In genomic region chr17:75584358-75585175, GRCh38 we compare ENCODE assay signal across 27 cellular contexts. TPM values are rescaled to one million over a fixed set of nuclear protein-coding genes. Genes with fewer than 3 reads are reported as not detected.
A peak's percentile ranks its signal among the peaks of the same experiment; 100 is the strongest.
DNase-seq lines count a peak whose midpoint lies in the region; ATAC-seq, FAIRE-seq and TF ChIP-seq lines count a peak whose summit lies in the region.
"Had no signal": no experiment of that assay in that cellular context is flagged by ENCODE, and none has a peak within 500 bp of the region (broad histone marks: within the 10 kb centered on the region; RNA-seq: fewer than 3 reads in every experiment).

No MANE protein-coding gene starts in this region.

- H3K9me3 ChIP-seq in cardiac muscle cell (ENCODE audit: low read depth) (no peaks in the 10 kb centered on the region), K562 (replicated peaks; ENCODE audit: control insufficient read depth, insufficient read depth, low read depth, low read length) (no peaks in the 10 kb centered on the region), mesenchymal stem cell (ENCODE audit: control insufficient read depth, low read length) (peaks cover 4% of the 10 kb centered on the region)

- peaks cover 8% of the 10 kb centered on the region for H3K4me1 ChIP-seq in cardiac muscle cell (ENCODE audit: low read depth)
- H3K4me1 ChIP-seq in K562 (replicated peaks in 1 of 2; ENCODE audit: control insufficient read depth in 2 of 2, insufficient read depth in 2 of 2, low read length in 2 of 2) = peaks cover 3 to 24% of the 10 kb centered on the region in 2 experiments; a peak in 3 of 5 replicates
- peaks cover 8% of the 10 kb centered on the region for H3K4me1 ChIP-seq in mesenchymal stem cell (ENCODE audit: control insufficient read depth, insufficient read depth, low read depth, low read length)

- no peaks in the 10 kb centered on the region for H3K79me1 ChIP-seq in mesenchymal stem cell (replicated peaks; ENCODE audit: low read length, poor library complexity, severe bottlenecking)

- H3K23ac ChIP-seq in mesenchymal stem cell (ENCODE audit: low read length in 2 of 2) = no peak overlapping the region

- H3K27me3 ChIP-seq in cardiac muscle cell = no peaks in the 10 kb centered on the region
- H3K27me3 ChIP-seq in K562 (ENCODE audit: control insufficient read depth in 2 of 2, insufficient read depth in 2 of 2, low read length in 2 of 2) = no peaks in the 10 kb centered on the region; a peak in 1 of 5 replicates
- peaks cover 10 to 47% of the 10 kb centered on the region in 2 experiments for H3K27me3 ChIP-seq in mesenchymal stem cell (ENCODE audit: control insufficient read depth in 1 of 2, insufficient read depth in 1 of 2, low read length in 2 of 2)

- BruUV-seq in K562 (replicated peaks; lab: Mats Ljungman, UMichigan) = no TSS peak

- 35% methylated on average over 15 of the region's 15 CpGs for WGBS in K562 (ENCODE audit: insufficient coverage, low coverage, missing lambda C conversion rate)
- 86% methylated on average over 15 of the region's 15 CpGs for WGBS in mesenchymal stem cell

- FAIRE-seq in K562 (lab: Jason Lieb, UNC) = no peak
- FAIRE-seq in urothelium cell line (lab: Jason Lieb, UNC) = peak; percentile 53
- FAIRE-seq: H54 had no signal

- TF ChIP-seq EP300 in K562 (IDR thresholded peaks at IDR 0.05; ENCODE audit: low read length) = no peak

- no peak overlapping the region for H3K9ac ChIP-seq in K562 (ENCODE audit: insufficient read depth in 1 of 2, low read depth in 2 of 2, low read length in 2 of 2)
- H3K9ac ChIP-seq in mesenchymal stem cell (ENCODE audit: low read length) = no peak overlapping the region

- DNase-seq in cardiac muscle cell (ENCODE audit: low read depth in 1 of 2, low spot score in 1 of 2) (peak in 1 of 2 donors; percentile 28), left cardiac atrium (no peak), K562 (ENCODE audit: extremely low read depth in 1 of 4, low spot score in 3 of 4) (no peak), mesenchymal stem cell (no peak), urothelium cell line (ENCODE audit: low spot score) (no peak), GM10248 (ENCODE audit: extremely low spot score) (no peak), cortex of kidney (lab: John Stamatoyannopoulos, UW) (no peak)
- DNase-seq: ACHN, C1 segment of cervical spinal cord, Calu3, DMS53, EL, KG1, NCI-H1092, NCI-H1436, NCI-H1930, NCI-H2227 treated with DMSO at 0.1 percent for 48 hours, NCI-H510A treated with DMSO at 0.1 percent for 48 hours, NCI-H774, RPMI8226, SHP77, SW 1271 had no signal

- H3K4me2 ChIP-seq in K562 (ENCODE audit: insufficient read depth, low read length) = no peak overlapping the region
- no peak overlapping the region for H3K4me2 ChIP-seq in mesenchymal stem cell (ENCODE audit: low read length, poor library complexity, severe bottlenecking)

- H3K18ac ChIP-seq in mesenchymal stem cell (ENCODE audit: low read depth in 1 of 2, low read length in 2 of 2) = no peak overlapping the region

- no peaks in the 10 kb centered on the region for H3K79me2 ChIP-seq in K562 (ENCODE audit: control insufficient read depth, insufficient read depth, low read length)

- TF ChIP-seq POLR2A in K562 (conservative IDR thresholded peaks at IDR 0.05) = no peak

- CTCF ChIA-PET in K562 (lab: Yijun Ruan, JAX; ENCODE audit: low intra/inter-chr PET ratio) = no interaction called here
- CTCF ChIA-PET in GM10248 (lab: Yijun Ruan, JAX) = interaction anchor here (1.6 to 3.4 kb wide), 4 partner anchors 17 to 169 kb away, joined by 3 to 14 read pairs (median 9); no protein-coding TSS in a partner anchor

- no peak overlapping the region for H3K14ac ChIP-seq in mesenchymal stem cell (ENCODE audit: low read length in 2 of 2)

- H3K36me3 ChIP-seq in cardiac muscle cell = no peaks in the 10 kb centered on the region
- no peaks in the 10 kb centered on the region for H3K36me3 ChIP-seq in K562 (ENCODE audit: control insufficient read depth, insufficient read depth, low read length)
- no peaks in the 10 kb centered on the region for H3K36me3 ChIP-seq in mesenchymal stem cell (ENCODE audit: control insufficient read depth in 1 of 2, insufficient read depth in 2 of 2, low read depth in 1 of 2, low read length in 2 of 2)

- H2AFZ ChIP-seq in K562 (ENCODE audit: low read depth, low read length) (peak overlapping the region; percentile 11; the same call in 1 of the 2 replicates), mesenchymal stem cell (ENCODE audit: low read depth, low read length) (no peak overlapping the region)

- no peaks in the 10 kb centered on the region for H3K9me1 ChIP-seq in K562 (ENCODE audit: control insufficient read depth, insufficient read depth, low read length)

- H3K27ac ChIP-seq in cardiac muscle cell = peak overlapping the region; percentile 73
- no peak overlapping the region for H3K27ac ChIP-seq in K562 (ENCODE audit: extremely low read depth, low read depth, low read length)
- H3K27ac ChIP-seq in mesenchymal stem cell (ENCODE audit: low read length, poor library complexity, severe bottlenecking) = no peak overlapping the region
- H3K27ac ChIP-seq: 22Rv1, SK-N-MC had no signal

- H4K8ac ChIP-seq in mesenchymal stem cell (ENCODE audit: low read length) = peak overlapping the region; percentile 19

- H2AK5ac ChIP-seq in mesenchymal stem cell (ENCODE audit: low read length, severe bottlenecking) = no peak overlapping the region

- H2BK120ac ChIP-seq in mesenchymal stem cell (ENCODE audit: low read depth, low read length) = no peak overlapping the region

- POLR2A ChIA-PET in K562 (lab: Yijun Ruan, JAX) (interaction anchor here (0.8 to 1.8 kb wide), 3 partner anchors 17 to 68 kb away, joined by 3 to 4 read pairs (median 3); partner anchors contain the start of gene TSEN54), GM10248 (lab: Yijun Ruan, JAX) (no interaction called here)

- ATAC-seq in left cardiac atrium (no peak), K562 (no peak), GM21528 (IDR thresholded peaks at IDR 0.05; ENCODE audit: low FRiP score, unreplicated experiment) (no peak)
- ATAC-seq: CD8-positive, alpha-beta T cell had no signal

- no peak overlapping the region for H2BK15ac ChIP-seq in mesenchymal stem cell (ENCODE audit: low read depth, poor library complexity, severe bottlenecking)

- TF ChIP-seq CTCF in cardiac muscle cell (IDR thresholded peaks at IDR 0.05; ENCODE audit: low read depth, low read length) (no peak), K562 (IDR thresholded peaks at IDR 0.05 in 2 of 3, conservative IDR thresholded peaks at IDR 0.05 in 1 of 3; ENCODE audit: insufficient read depth in 2 of 3, low read depth in 1 of 3, low read length in 3 of 3) (no peak), GM10248 (IDR thresholded peaks at IDR 0.05; ENCODE audit: control extremely low read depth, extremely low read depth, low read depth, missing control alignments) (no peak)

- no peak overlapping the region for H4K91ac ChIP-seq in mesenchymal stem cell (ENCODE audit: low read length)

- intact Hi-C loops in left cardiac atrium (cut with DNase I) (loop anchor here in 1 of 2 donors (5.0 kb wide), 1 partner anchor 57 kb away; the partner anchor contains the start of gene LLGL2), K562 (cut with micrococcal nuclease) (loop anchor here (5.0 to 10.0 kb wide), 2 partner anchors 67 to 160 kb away; partner anchors contain the start of genes CASKIN2 and TSEN54)

- H3K4me3 ChIP-seq in cardiac muscle cell (no peak overlapping the region), K562 (no peak overlapping the region), mesenchymal stem cell (ENCODE audit: insufficient read depth in 1 of 2, low read depth in 1 of 2, low read length in 2 of 2) (no peak overlapping the region)
- H3K4me3 ChIP-seq: SK-N-MC had no signal

- H2BK12ac ChIP-seq in mesenchymal stem cell (ENCODE audit: low read length in 2 of 2) = no peak overlapping the region

- no peak for TF ChIP-seq RAD21 in K562 (CRISPR knock-in tag; conservative IDR thresholded peaks at IDR 0.05 in 1 of 2, IDR thresholded peaks at IDR 0.05 in 1 of 2)

- no peaks in the 10 kb centered on the region for H4K20me1 ChIP-seq in K562 (replicated peaks; ENCODE audit: control insufficient read depth, insufficient read depth, low read length)

- in situ Hi-C loops in K562 (cut with MboI) = no loop called here

- no peak overlapping the region for H2BK5ac ChIP-seq in mesenchymal stem cell (ENCODE audit: low read depth, low read length, poor library complexity, severe bottlenecking)

- H3K4ac ChIP-seq in mesenchymal stem cell (ENCODE audit: low read depth in 1 of 2, low read length in 2 of 2) = no peak overlapping the region

RNA-seq across cellular contexts. Expression of gene MYO15B, which starts 3.0 kb away (rescaled TPM):
- total RNA-seq in cardiac muscle cell = 15.3 and 101 TPM in 2 replicates
- polyA plus RNA-seq in cardiac muscle cell = 21.3 and 49.2 TPM in 2 replicates
- total RNA-seq in left cardiac atrium = 10 to 100 TPM; 61.5 to 88.4 TPM
- 8.9 and 39.4 TPM in 2 replicates for total RNA-seq in K562 (2011; cell fraction: chromatin; rRNA removed; ENCODE audit: low replicate concordance)
- 22.5 and 24.7 TPM in 2 replicates for total RNA-seq in K562 (2011; cell fraction: nucleolus; rRNA removed)
- 11.1 and 14.7 TPM in 2 replicates for total RNA-seq in K562 (2011; cell fraction: nucleoplasm; rRNA removed)
- 0.05 and 0.24 TPM in 2 replicates for total RNA-seq in K562 (2014; rRNA removed)
- 1.2 TPM in 1 of 2 replicates, not detected in the other for total RNA-seq in K562 (2014; rRNA removed; fragmentation: Illumina TruSeq; extraction: Trizol)
- total RNA-seq in K562 (2015; rRNA removed; fragmentation: Illumina TruSeq; extraction: Trizol) = 0.83 TPM in 2 replicates
- total RNA-seq in K562 (2021) = 1.5 and 3.1 TPM in 2 replicates
- 0.82 and 1.2 TPM in 2 replicates for polyA plus RNA-seq in K562 (2011; rRNA removed)
- 0.39 and 0.49 TPM in 2 replicates for polyA plus RNA-seq in K562 (2011; cell fraction: cytosol; rRNA removed)
- polyA plus RNA-seq in K562 (2011; cell fraction: nucleus; rRNA removed) = 15.0 and 17.9 TPM in 2 replicates
- polyA plus RNA-seq in K562 (2012) = 1.2 and 10.8 TPM in 2 replicates
- 0.12 and 0.76 TPM in 2 replicates for polyA plus RNA-seq in K562 (2014; fragmentation: Illumina TruSeq; extraction: Trizol)
- not detected for polyA plus RNA-seq in K562 (2014; fragmentation: Nextera tagmentation; extraction: Ambion mirVana)
- polyA plus RNA-seq in K562 (2014; rRNA removed) = 0.98 and 1.5 TPM in 2 replicates
- polyA minus RNA-seq in K562 (2011; rRNA and poly(A)+ RNA removed) = 0.70 and 1.0 TPM in 2 replicates
- polyA minus RNA-seq in K562 (2011; cell fraction: cytosol; rRNA and poly(A)+ RNA removed) = not detected in 2 replicates
- polyA minus RNA-seq in K562 (2011; cell fraction: nucleus; rRNA and poly(A)+ RNA removed) = 7.7 and 8.5 TPM in 2 replicates
- 2.6 TPM for polyA plus RNA-seq in mesenchymal stem cell (2013, experiment 1 of 2)
- polyA plus RNA-seq in mesenchymal stem cell (2013, experiment 2 of 2) = 2.7 TPM

RNA-seq across cellular contexts. Expression of gene SMIM5, which starts 48.7 kb away (rescaled TPM):
- total RNA-seq in cardiac muscle cell (0.11 and 0.89 TPM in 2 replicates), left cardiac atrium (10 to 100 TPM in 1 of 2 donors, 1 to 10 TPM in 1; 8.6 to 11.4 TPM), K562 (2014; rRNA removed) (not detected in 2 replicates), K562 (2014; rRNA removed; fragmentation: Illumina TruSeq; extraction: Trizol) (not detected in 2 replicates), K562 (2015; rRNA removed; fragmentation: Illumina TruSeq; extraction: Trizol) (not detected in 2 replicates), K562 (2021) (not detected in 2 replicates)
- polyA plus RNA-seq in cardiac muscle cell (0.42 and 0.60 TPM in 2 replicates), K562 (2011; rRNA removed) (not detected in 2 replicates), K562 (2014; fragmentation: Illumina TruSeq; extraction: Trizol) (not detected in 2 replicates), K562 (2014; fragmentation: Nextera tagmentation; extraction: Ambion mirVana) (not detected), K562 (2014; rRNA removed) (0.08 TPM in 1 of 2 replicates, not detected in the other)
- 0.16 TPM in 1 of 2 replicates, not detected in the other for total RNA-seq in K562 (2011; cell fraction: chromatin; rRNA removed; ENCODE audit: low replicate concordance)
- total RNA-seq in K562 (2011; cell fraction: nucleolus; rRNA removed) = 0.13 TPM in 1 of 2 replicates, not detected in the other
- not detected in 2 replicates for total RNA-seq in K562 (2011; cell fraction: nucleoplasm; rRNA removed)
- 0.04 TPM in 1 of 2 replicates, not detected in the other for polyA plus RNA-seq in K562 (2011; cell fraction: cytosol; rRNA removed)
- not detected in 2 replicates for polyA plus RNA-seq in K562 (2011; cell fraction: nucleus; rRNA removed)
- 0.14 and 0.17 TPM in 2 replicates for polyA plus RNA-seq in K562 (2012)
- polyA minus RNA-seq in K562 (2011; rRNA and poly(A)+ RNA removed) = not detected in 2 replicates
- not detected in 2 replicates for polyA minus RNA-seq in K562 (2011; cell fraction: cytosol; rRNA and poly(A)+ RNA removed)
- polyA minus RNA-seq in K562 (2011; cell fraction: nucleus; rRNA and poly(A)+ RNA removed) = not detected in 2 replicates
- 0.08 TPM for polyA plus RNA-seq in mesenchymal stem cell (2013, experiment 1 of 2)
- 0.04 TPM for polyA plus RNA-seq in mesenchymal stem cell (2013, experiment 2 of 2)

RNA-seq across cellular contexts. Expression of gene LLGL2, which starts 59.1 kb away (rescaled TPM):
- total RNA-seq in cardiac muscle cell = 28.1 and 40.3 TPM in 2 replicates
- polyA plus RNA-seq in cardiac muscle cell = 35.2 and 45.5 TPM in 2 replicates
- total RNA-seq in left cardiac atrium = 1 to 10 TPM; 6.8 to 8.7 TPM
- total RNA-seq in K562 (2011; cell fraction: chromatin; rRNA removed; ENCODE audit: low replicate concordance) = 25.4 and 96.6 TPM in 2 replicates
- total RNA-seq in K562 (2011; cell fraction: nucleolus; rRNA removed) = 63.3 and 66.7 TPM in 2 replicates
- total RNA-seq in K562 (2011; cell fraction: nucleoplasm; rRNA removed) = 38.1 and 42.6 TPM in 2 replicates
- total RNA-seq in K562 (2014; rRNA removed) = 17.9 and 19.5 TPM in 2 replicates
- 1.8 and 3.0 TPM in 2 replicates for total RNA-seq in K562 (2014; rRNA removed; fragmentation: Illumina TruSeq; extraction: Trizol)
- total RNA-seq in K562 (2015; rRNA removed; fragmentation: Illumina TruSeq; extraction: Trizol) = 10.2 and 11.8 TPM in 2 replicates
- total RNA-seq in K562 (2021) = 24.4 and 25.2 TPM in 2 replicates
- 12.5 and 16.0 TPM in 2 replicates for polyA plus RNA-seq in K562 (2011; rRNA removed)
- 14.3 and 34.7 TPM in 2 replicates for polyA plus RNA-seq in K562 (2011; cell fraction: cytosol; rRNA removed)
- 44.8 and 82.4 TPM in 2 replicates for polyA plus RNA-seq in K562 (2011; cell fraction: nucleus; rRNA removed)
- polyA plus RNA-seq in K562 (2012) = 14.8 and 26.6 TPM in 2 replicates
- 3.7 and 14.7 TPM in 2 replicates for polyA plus RNA-seq in K562 (2014; fragmentation: Illumina TruSeq; extraction: Trizol)
- 1 to 10 TPM in 1 of 2 experiments, under 1 TPM in 1; 0.32 to 1.3 TPM for polyA plus RNA-seq in K562 (2014; fragmentation: Nextera tagmentation; extraction: Ambion mirVana)
- polyA plus RNA-seq in K562 (2014; rRNA removed) = 17.7 and 23.7 TPM in 2 replicates
- 4.3 and 6.7 TPM in 2 replicates for polyA minus RNA-seq in K562 (2011; rRNA and poly(A)+ RNA removed)
- 10.6 and 11.3 TPM in 2 replicates for polyA minus RNA-seq in K562 (2011; cell fraction: cytosol; rRNA and poly(A)+ RNA removed)
- 21.3 and 23.8 TPM in 2 replicates for polyA minus RNA-seq in K562 (2011; cell fraction: nucleus; rRNA and poly(A)+ RNA removed)
- polyA plus RNA-seq in mesenchymal stem cell (2013, experiment 1 of 2) = 3.6 TPM
- 3.5 TPM for polyA plus RNA-seq in mesenchymal stem cell (2013, experiment 2 of 2)
